ENCODE assay signal across 9 cellular contexts in genomic region chr12:95601091-95601490, GRCh38. TPM values are rescaled to one million over a fixed set of nuclear protein-coding genes. Genes with fewer than 3 reads are reported as not detected.
"Had no signal": no experiment of that assay in that cellular context is flagged by ENCODE, and none has a peak within 500 bp of the region (broad histone marks: within the 10 kb centered on the region; RNA-seq: fewer than 3 reads in every experiment).

No MANE protein-coding gene starts in this region.

- ATAC-seq: stimulated activated memory B cell treated with anti-CD40 and anti-IgM and Interleukin-4, amounts not matched to agents 10 μg/mL and 1 μg/mL and 100 μg/mL, for 72 hours had no signal

- H3K36me3 ChIP-seq: brain microvascular endothelial cell, pancreas, upper lobe of left lung had no signal

- H3K27me3 ChIP-seq: brain microvascular endothelial cell, pancreas, upper lobe of left lung had no signal

- H3K27ac ChIP-seq: brain microvascular endothelial cell, foreskin keratinocyte, pancreas, upper lobe of left lung had no signal

- H3K4me3 ChIP-seq: pancreas, upper lobe of left lung had no signal

- DNase-seq: cerebellar nuclear complex, dermis blood vessel endothelial cell, pancreas, small intestine, T-helper 2 cell, upper lobe of left lung had no signal

- H3K9me3 ChIP-seq: pancreas, upper lobe of left lung had no signal

RNA-seq across cellular contexts. Expression of gene USP44, which starts 49.8 kb away (rescaled TPM):
- total RNA-seq: foreskin keratinocyte had no signal
- polyA plus RNA-seq: foreskin keratinocyte had no signal
